Comparison of ENCODE assay signal across 20 cellular contexts in genomic region chr17:74733365-74734122, GRCh38. TPM values are rescaled to one million over a fixed set of nuclear protein-coding genes. Genes with fewer than 3 reads are reported as not detected.
DNase-seq lines count a peak whose midpoint lies in the region; ATAC-seq, FAIRE-seq and TF ChIP-seq lines count a peak whose summit lies in the region.
"Had no signal": no experiment of that assay in that cellular context is flagged by ENCODE, and none has a peak within 500 bp of the region (broad histone marks: within the 10 kb centered on the region; RNA-seq: fewer than 3 reads in every experiment).

No MANE protein-coding gene starts in this region.

- H3K4me2 ChIP-seq in BLaER1 treated with 17β-estradiol and CSF1 and Interleukin-3, amounts not matched to agents 10 nM and 100 nM = peak overlapping the region; percentile 19 to 100 (median 97)
- H3K4me2 ChIP-seq in keratinocyte (ENCODE audit: control insufficient read depth, extremely low read depth, insufficient read depth, low read depth, low read length) = no peak overlapping the region

- H3K9me3 ChIP-seq in BLaER1 treated with 17β-estradiol and CSF1 and Interleukin-3, amounts not matched to agents 10 nM and 100 nM (replicated peaks in 1 of 11) = peaks cover 0 to 5% (median 0%) of the 10 kb centered on the region in 11 experiments; a peak in 1 of 22 replicates
- H3K9me3 ChIP-seq in keratinocyte (ENCODE audit: control insufficient read depth, low read depth, low read length) = no peaks in the 10 kb centered on the region
- H3K9me3 ChIP-seq in MG63 = 0 out of 2 replicates have a peak, but pooled peaks cover 2% of the 10 kb centered on the region
- H3K9me3 ChIP-seq: Caco-2 had no signal

- peaks cover 2% of the 10 kb centered on the region for H3K36me3 Mint-ChIP-seq in activated T-helper 1 cell treated with anti-CD3 and anti-CD28 coated beads, Interleukin-12 subunit alpha, Interleukin-12 subunit beta, Interleukin-2, Interleukin-4 antibody, amounts not matched to agents 30 ng/mL and 10 ng/mL and 1 ng/mL, durations not matched to agents 14 hours and 24 hours and 36 hours (ENCODE audit: low read depth)
- H3K36me3 Mint-ChIP-seq: CD4-positive, CD25-positive, alpha-beta regulatory T cell had no signal

- H3K36me3 ChIP-seq in BLaER1 treated with 17β-estradiol and CSF1 and Interleukin-3, amounts not matched to agents 10 nM and 100 nM = no peaks in the 10 kb centered on the region
- H3K36me3 ChIP-seq in keratinocyte (ENCODE audit: control insufficient read depth in 2 of 2, extremely low read depth in 1 of 2, insufficient read depth in 2 of 2, low read length in 2 of 2) (no peaks in the 10 kb centered on the region), MG63 (no peaks in the 10 kb centered on the region)

- no peak for ATAC-seq in GM19328 (IDR thresholded peaks at IDR 0.05; ENCODE audit: unreplicated experiment)

- intact Hi-C loops in activated T-helper 1 cell treated with anti-CD3 and anti-CD28 coated beads, Interleukin-12 subunit alpha, Interleukin-12 subunit beta, Interleukin-2, Interleukin-4 antibody, amounts not matched to agents 30 ng/mL and 10 ng/mL and 1 ng/mL, durations not matched to agents 14 hours and 24 hours and 36 hours (cut with micrococcal nuclease) = loop anchor here (10.0 kb wide), 2 partner anchors 219 to 259 kb away; no protein-coding TSS in a partner anchor

- FAIRE-seq in GM18507 (lab: Jason Lieb, UNC) = peak; percentile 59
- peak; percentile 5 for FAIRE-seq in keratinocyte (lab: Jason Lieb, UNC)
- FAIRE-seq: RCC 7860 had no signal

- TF ChIP-seq CTCF in keratinocyte (optimal IDR thresholded peaks at IDR 0.05 in 1 of 3, IDR thresholded peaks at IDR 0.05 in 1 of 3, conservative IDR thresholded peaks at IDR 0.05 in 1 of 3; ENCODE audit: extremely low read depth in 1 of 3, insufficient read depth in 2 of 3, low read length in 3 of 3) = no peak

- H3K27me3 ChIP-seq in BLaER1 treated with 17β-estradiol and CSF1 and Interleukin-3, amounts not matched to agents 10 nM and 100 nM = no peaks in the 10 kb centered on the region
- H3K27me3 ChIP-seq in keratinocyte (ENCODE audit: control insufficient read depth, extremely low read depth, insufficient read depth, low read length) (peaks cover 34% of the 10 kb centered on the region), MG63 (peaks cover 22% of the 10 kb centered on the region)

- H3K27ac Mint-ChIP-seq in activated T-helper 1 cell treated with anti-CD3 and anti-CD28 coated beads, Interleukin-12 subunit alpha, Interleukin-12 subunit beta, Interleukin-2, Interleukin-4 antibody, amounts not matched to agents 30 ng/mL and 10 ng/mL and 1 ng/mL, durations not matched to agents 14 hours and 24 hours and 36 hours = peak overlapping the region; percentile 47

- no peak for DNase-seq in GM18507 (ENCODE audit: extremely low spot score, insufficient read length, low read depth)
- DNase-seq in activated T-helper 1 cell treated with anti-CD3 and anti-CD28 coated beads, Interleukin-12 subunit alpha, Interleukin-12 subunit beta, Interleukin-2, Interleukin-4 antibody, amounts not matched to agents 30 ng/mL and 10 ng/mL and 1 ng/mL, durations not matched to agents 14 hours and 24 hours and 36 hours (ENCODE audit: low spot score) = no peak
- DNase-seq in keratinocyte (ENCODE audit: low read depth, low spot score) = no peak
- DNase-seq in NCI-H345 (lab: John Stamatoyannopoulos, UW) = no peak
- DNase-seq in HCEC 1CT = no peak
- no peak for DNase-seq in MG63
- DNase-seq: AML-193; Caco-2; CD4-positive, CD25-positive, alpha-beta regulatory T cell; DMS153; GOT3; KBM-7; NCI-H1436; NCI-H2081; NCI-H524; SHP77 treated with DMSO at 0.1 percent for 48 hours had no signal

- no peaks in the 10 kb centered on the region for H4K20me1 ChIP-seq in BLaER1 treated with 17β-estradiol and CSF1 and Interleukin-3, amounts not matched to agents 10 nM and 100 nM
- no peaks in the 10 kb centered on the region for H4K20me1 ChIP-seq in keratinocyte (ENCODE audit: control insufficient read depth, extremely low read depth, insufficient read depth, low read length)

- H3K4me1 ChIP-seq in BLaER1 treated with 17β-estradiol and CSF1 and Interleukin-3, amounts not matched to agents 10 nM and 100 nM = peaks cover 57 to 76% (median 65%) of the 10 kb centered on the region in 10 experiments
- H3K4me1 ChIP-seq in keratinocyte (ENCODE audit: control insufficient read depth, extremely low read depth, insufficient read depth, low read length) = peaks cover 2% of the 10 kb centered on the region

- no peak overlapping the region for H3K4me3 Mint-ChIP-seq in activated T-helper 1 cell treated with anti-CD3 and anti-CD28 coated beads, Interleukin-12 subunit alpha, Interleukin-12 subunit beta, Interleukin-2, Interleukin-4 antibody, amounts not matched to agents 30 ng/mL and 10 ng/mL and 1 ng/mL, durations not matched to agents 14 hours and 24 hours and 36 hours
- H3K4me3 Mint-ChIP-seq: CD4-positive, CD25-positive, alpha-beta regulatory T cell had no signal

- H3K4me3 ChIP-seq in BLaER1 treated with 17β-estradiol and CSF1 and Interleukin-3, amounts not matched to agents 10 nM and 100 nM = no peak overlapping the region
- no peak overlapping the region for H3K4me3 ChIP-seq in keratinocyte (ENCODE audit: control insufficient read depth in 2 of 3, extremely low read depth in 1 of 3, insufficient read depth in 2 of 3, low read depth in 1 of 3, low read length in 3 of 3)
- H3K4me3 ChIP-seq in MG63 = no peak overlapping the region

- peaks cover 4% of the 10 kb centered on the region for H3K27me3 Mint-ChIP-seq in activated T-helper 1 cell treated with anti-CD3 and anti-CD28 coated beads, Interleukin-12 subunit alpha, Interleukin-12 subunit beta, Interleukin-2, Interleukin-4 antibody, amounts not matched to agents 30 ng/mL and 10 ng/mL and 1 ng/mL, durations not matched to agents 14 hours and 24 hours and 36 hours (ENCODE audit: insufficient read depth)
- H3K27me3 Mint-ChIP-seq: CD4-positive, CD25-positive, alpha-beta regulatory T cell had no signal

- no peak overlapping the region for H2AFZ ChIP-seq in keratinocyte (ENCODE audit: control insufficient read depth, low read length)

- dilution Hi-C loops in keratinocyte (cut with MboI; ENCODE audit: extremely low pct_ligation_motif_present, low sequenced_read_pairs) = no loop called here

- H3K9ac ChIP-seq in BLaER1 treated with 17β-estradiol and CSF1 and Interleukin-3, amounts not matched to agents 10 nM and 100 nM = no peak overlapping the region
- H3K9ac ChIP-seq in keratinocyte (ENCODE audit: control insufficient read depth, extremely low read depth, insufficient read depth, low read length) = no peak overlapping the region

- peaks cover 32% of the 10 kb centered on the region for H3K4me1 Mint-ChIP-seq in activated T-helper 1 cell treated with anti-CD3 and anti-CD28 coated beads, Interleukin-12 subunit alpha, Interleukin-12 subunit beta, Interleukin-2, Interleukin-4 antibody, amounts not matched to agents 30 ng/mL and 10 ng/mL and 1 ng/mL, durations not matched to agents 14 hours and 24 hours and 36 hours (ENCODE audit: low read depth)

- H3K9me1 ChIP-seq in keratinocyte (ENCODE audit: control insufficient read depth, extremely low read depth, insufficient read depth, low read length) = no peaks in the 10 kb centered on the region

- no peaks in the 10 kb centered on the region for H3K9me3 Mint-ChIP-seq in activated T-helper 1 cell treated with anti-CD3 and anti-CD28 coated beads, Interleukin-12 subunit alpha, Interleukin-12 subunit beta, Interleukin-2, Interleukin-4 antibody, amounts not matched to agents 30 ng/mL and 10 ng/mL and 1 ng/mL, durations not matched to agents 14 hours and 24 hours and 36 hours

- peak overlapping the region in 4 of 11 experiments; percentile 15 to 98 (median 30); a peak in 2 of 22 replicates for H3K27ac ChIP-seq in BLaER1 treated with 17β-estradiol and CSF1 and Interleukin-3, amounts not matched to agents 10 nM and 100 nM
- no peak overlapping the region for H3K27ac ChIP-seq in keratinocyte (ENCODE audit: control insufficient read depth, insufficient read depth, low read length)

- H3K79me2 ChIP-seq in keratinocyte (ENCODE audit: control insufficient read depth, insufficient read depth, low read length) = no peaks in the 10 kb centered on the region

RNA-seq across cellular contexts. Expression of gene RAB37, which starts 3.5 kb away (rescaled TPM):
- total RNA-seq in activated T-helper 1 cell treated with anti-CD3 and anti-CD28 coated beads, Interleukin-12 subunit alpha, Interleukin-12 subunit beta, Interleukin-2, Interleukin-4 antibody, amounts not matched to agents 30 ng/mL and 10 ng/mL and 1 ng/mL, durations not matched to agents 14 hours and 24 hours and 36 hours = 6.0 and 6.1 TPM in 2 replicates
- polyA plus RNA-seq in keratinocyte = 0.03 to 0.09 TPM (median 0.05 TPM) in 3 replicates
- not detected for polyA plus RNA-seq in keratinocyte (2011; ENCODE audit: low read depth)
- 0.03 and 0.07 TPM in 2 replicates for polyA plus RNA-seq in keratinocyte (2011; cell fraction: cytosol; rRNA removed)
- 0.09 and 0.17 TPM in 2 replicates for polyA plus RNA-seq in keratinocyte (2011; cell fraction: nucleus; rRNA removed)
- polyA plus RNA-seq in keratinocyte (2012; ENCODE audit: low replicate concordance) = 0.08 TPM in 1 of 2 replicates, not detected in the other
- polyA minus RNA-seq in keratinocyte = not detected in 3 replicates
- not detected for polyA minus RNA-seq in keratinocyte (2011; cell fraction: cytosol; rRNA and poly(A)+ RNA removed)
- not detected in 2 replicates for polyA minus RNA-seq in keratinocyte (2011; cell fraction: nucleus; rRNA and poly(A)+ RNA removed)
- not detected in 2 replicates for total RNA-seq in MG63 (2014; rRNA removed; shearing (Covaris generic); ENCODE audit: low replicate concordance)

RNA-seq across cellular contexts. Expression of gene NHERF1, which starts 14.9 kb away (rescaled TPM):
- 142 and 153 TPM in 2 replicates for total RNA-seq in activated T-helper 1 cell treated with anti-CD3 and anti-CD28 coated beads, Interleukin-12 subunit alpha, Interleukin-12 subunit beta, Interleukin-2, Interleukin-4 antibody, amounts not matched to agents 30 ng/mL and 10 ng/mL and 1 ng/mL, durations not matched to agents 14 hours and 24 hours and 36 hours
- 30.6 to 48.8 TPM (median 45.6 TPM) in 3 replicates for polyA plus RNA-seq in keratinocyte
- polyA plus RNA-seq in keratinocyte (2011; ENCODE audit: low read depth) = 11.9 TPM
- polyA plus RNA-seq in keratinocyte (2011; cell fraction: cytosol; rRNA removed) = 36.4 and 42.2 TPM in 2 replicates
- polyA plus RNA-seq in keratinocyte (2011; cell fraction: nucleus; rRNA removed) = 33.6 and 37.3 TPM in 2 replicates
- 28.0 and 41.5 TPM in 2 replicates for polyA plus RNA-seq in keratinocyte (2012; ENCODE audit: low replicate concordance)
- 37.5 to 59.3 TPM (median 43.8 TPM) in 3 replicates for polyA minus RNA-seq in keratinocyte
- polyA minus RNA-seq in keratinocyte (2011; cell fraction: cytosol; rRNA and poly(A)+ RNA removed) = 28.4 TPM
- polyA minus RNA-seq in keratinocyte (2011; cell fraction: nucleus; rRNA and poly(A)+ RNA removed) = 11.5 and 12.3 TPM in 2 replicates
- total RNA-seq in MG63 (2014; rRNA removed; shearing (Covaris generic); ENCODE audit: low replicate concordance) = 110 and 150 TPM in 2 replicates

RNA-seq across cellular contexts. Expression of gene CD300LF, which starts 20.8 kb away (rescaled TPM):
- not detected in 2 replicates for total RNA-seq in activated T-helper 1 cell treated with anti-CD3 and anti-CD28 coated beads, Interleukin-12 subunit alpha, Interleukin-12 subunit beta, Interleukin-2, Interleukin-4 antibody, amounts not matched to agents 30 ng/mL and 10 ng/mL and 1 ng/mL, durations not matched to agents 14 hours and 24 hours and 36 hours
- polyA plus RNA-seq in keratinocyte = not detected in 3 replicates
- not detected for polyA plus RNA-seq in keratinocyte (2011; ENCODE audit: low read depth)
- polyA plus RNA-seq in keratinocyte (2011; cell fraction: cytosol; rRNA removed) = not detected in 2 replicates
- not detected in 2 replicates for polyA plus RNA-seq in keratinocyte (2011; cell fraction: nucleus; rRNA removed)
- not detected in 2 replicates for polyA plus RNA-seq in keratinocyte (2012; ENCODE audit: low replicate concordance)
- polyA minus RNA-seq in keratinocyte = not detected in 3 replicates
- not detected for polyA minus RNA-seq in keratinocyte (2011; cell fraction: cytosol; rRNA and poly(A)+ RNA removed)
- polyA minus RNA-seq in keratinocyte (2011; cell fraction: nucleus; rRNA and poly(A)+ RNA removed) = not detected in 2 replicates
- total RNA-seq in MG63 (2014; rRNA removed; shearing (Covaris generic); ENCODE audit: low replicate concordance) = not detected in 2 replicates
- total RNA-seq: T-helper 1 cell treated with Interleukin-12 subunit alpha and Interleukin-12 subunit beta and Interleukin-4 antibody, amounts not matched to agents 30 ng/mL and 1 ng/mL, for 36 hours had no signal

RNA-seq across cellular contexts. Expression of gene NAT9, which starts 42.6 kb away (rescaled TPM):
- 69.0 and 70.8 TPM in 2 replicates for total RNA-seq in activated T-helper 1 cell treated with anti-CD3 and anti-CD28 coated beads, Interleukin-12 subunit alpha, Interleukin-12 subunit beta, Interleukin-2, Interleukin-4 antibody, amounts not matched to agents 30 ng/mL and 10 ng/mL and 1 ng/mL, durations not matched to agents 14 hours and 24 hours and 36 hours
- 34.6 to 49.8 TPM (median 36.9 TPM) in 3 replicates for polyA plus RNA-seq in keratinocyte
- 31.2 TPM for polyA plus RNA-seq in keratinocyte (2011; ENCODE audit: low read depth)
- 15.9 and 21.8 TPM in 2 replicates for polyA plus RNA-seq in keratinocyte (2011; cell fraction: cytosol; rRNA removed)
- polyA plus RNA-seq in keratinocyte (2011; cell fraction: nucleus; rRNA removed) = 135 and 136 TPM in 2 replicates
- 39.2 and 43.4 TPM in 2 replicates for polyA plus RNA-seq in keratinocyte (2012; ENCODE audit: low replicate concordance)
- polyA minus RNA-seq in keratinocyte = 24.3 to 33.1 TPM (median 26.9 TPM) in 3 replicates
- 15.2 TPM for polyA minus RNA-seq in keratinocyte (2011; cell fraction: cytosol; rRNA and poly(A)+ RNA removed)
- polyA minus RNA-seq in keratinocyte (2011; cell fraction: nucleus; rRNA and poly(A)+ RNA removed) = 26.9 and 35.3 TPM in 2 replicates
- total RNA-seq in MG63 (2014; rRNA removed; shearing (Covaris generic); ENCODE audit: low replicate concordance) = 46.8 and 51.6 TPM in 2 replicates
